Comparison of ENCODE assay signal across 14 cellular contexts in genomic region chr13:41919741-41920487, GRCh38. TPM values are rescaled to one million over a fixed set of nuclear protein-coding genes. Genes with fewer than 3 reads are reported as not detected.
DNase-seq lines count a peak whose midpoint lies in the region.
"Had no signal": no experiment of that assay in that cellular context is flagged by ENCODE, and none has a peak within 500 bp of the region (broad histone marks: within the 10 kb centered on the region; RNA-seq: fewer than 3 reads in every experiment).

No MANE protein-coding gene starts in this region.

- peaks cover 33% of the 10 kb centered on the region for H3K9me3 ChIP-seq in BLaER1
- peaks cover 15% of the 10 kb centered on the region for H3K9me3 ChIP-seq in mesenchymal stem cell (ENCODE audit: control insufficient read depth, low read length)

- peak; percentile 19 for DNase-seq in DMS153 (lab: John Stamatoyannopoulos, UW)
- DNase-seq in NCI-H345 (lab: John Stamatoyannopoulos, UW): peak; percentile 79
- no peak for DNase-seq in mesenchymal stem cell
- no peak for DNase-seq in kidney glomerular epithelial cell (lab: John Stamatoyannopoulos, UW)
- DNase-seq in NCI-H2227 (lab: John Stamatoyannopoulos, UW; ENCODE audit: unreplicated experiment): no peak
- no peak for DNase-seq in NOMO-1 treated with dmso at 0.1 percent for 144 hours (lab: John Stamatoyannopoulos, UW; ENCODE audit: unreplicated experiment)
- DNase-seq: activated B cell treated with CpG ODN at 0.5 μM for 24 hours; activated naive CD4-positive, alpha-beta T cell treated with anti-CD3 and anti-CD28 coated beads, Interleukin-2, amount 50 U/mL, for 16 hours; DND-41; esophagus squamous epithelium; midbrain; SHP77 treated with DMSO at 0.1 percent for 48 hours; stimulated activated CD4-positive, alpha-beta T cell treated with anti-CD3 and anti-CD28 coated beads, Interleukin-2, amount 100 ng/mL, for 48 hours had no signal

- H3K27ac ChIP-seq in BLaER1: peak overlapping the region; percentile 54
- no peak overlapping the region for H3K27ac ChIP-seq in mesenchymal stem cell (ENCODE audit: low read length, poor library complexity, severe bottlenecking)
- H3K27ac ChIP-seq: esophagus squamous epithelium had no signal

- no peaks in the 10 kb centered on the region for H4K20me1 ChIP-seq in BLaER1

- H3K4me3 ChIP-seq in BLaER1 (no peak overlapping the region), mesenchymal stem cell (ENCODE audit: insufficient read depth in 1 of 2, low read depth in 1 of 2, low read length in 2 of 2) (no peak overlapping the region)
- H3K4me3 ChIP-seq: esophagus squamous epithelium had no signal

- H3K4me1 ChIP-seq in BLaER1 (peaks cover 58% of the 10 kb centered on the region), mesenchymal stem cell (ENCODE audit: control insufficient read depth, insufficient read depth, low read depth, low read length) (peaks cover 8% of the 10 kb centered on the region)

- peak overlapping the region; percentile 69 for H4K8ac ChIP-seq in mesenchymal stem cell (ENCODE audit: low read length)

- peak overlapping the region in 1 of 2 experiments; percentile 6 for H3K18ac ChIP-seq in mesenchymal stem cell (ENCODE audit: low read depth in 1 of 2, low read length in 2 of 2)

- no peak overlapping the region for H3K23ac ChIP-seq in mesenchymal stem cell (ENCODE audit: low read length in 2 of 2)

- H4K91ac ChIP-seq in mesenchymal stem cell (ENCODE audit: low read length): peak overlapping the region; percentile 34

- no peak overlapping the region for H2BK120ac ChIP-seq in mesenchymal stem cell (ENCODE audit: low read depth, low read length)

- peak overlapping the region; percentile 80 for H3K4me2 ChIP-seq in BLaER1
- no peak overlapping the region for H3K4me2 ChIP-seq in mesenchymal stem cell (ENCODE audit: low read length, poor library complexity, severe bottlenecking)

- WGBS in mesenchymal stem cell: 84% methylated on average over 5 of the region's 5 CpGs

- H2BK12ac ChIP-seq in mesenchymal stem cell (ENCODE audit: low read length in 2 of 2): no peak overlapping the region

- H3K36me3 ChIP-seq in BLaER1: peaks cover 11% of the 10 kb centered on the region; the same call in 1 of the 2 replicates
- H3K36me3 ChIP-seq in mesenchymal stem cell (ENCODE audit: control insufficient read depth in 1 of 2, insufficient read depth in 2 of 2, low read depth in 1 of 2, low read length in 2 of 2): no peaks in the 10 kb centered on the region
- H3K36me3 ChIP-seq: esophagus squamous epithelium had no signal

- no peak overlapping the region for H2AFZ ChIP-seq in mesenchymal stem cell (ENCODE audit: low read depth, low read length)

- peaks cover 22% of the 10 kb centered on the region for H3K79me1 ChIP-seq in mesenchymal stem cell (replicated peaks; ENCODE audit: low read length, poor library complexity, severe bottlenecking)

- H2BK15ac ChIP-seq in mesenchymal stem cell (ENCODE audit: low read depth, poor library complexity, severe bottlenecking): peak overlapping the region; percentile 16

- peak overlapping the region in 1 of 2 experiments; percentile 77 for H3K14ac ChIP-seq in mesenchymal stem cell (ENCODE audit: low read length in 2 of 2)

- H2BK5ac ChIP-seq in mesenchymal stem cell (ENCODE audit: low read depth, low read length, poor library complexity, severe bottlenecking): no peak overlapping the region

- no peak overlapping the region for H2AK5ac ChIP-seq in mesenchymal stem cell (ENCODE audit: low read length, severe bottlenecking)

- H3K4ac ChIP-seq in mesenchymal stem cell (ENCODE audit: low read depth in 1 of 2, low read length in 2 of 2): peak overlapping the region in 1 of 2 experiments; percentile 24

- peak overlapping the region; percentile 42 for H3K9ac ChIP-seq in BLaER1
- H3K9ac ChIP-seq in mesenchymal stem cell (ENCODE audit: low read length): no peak overlapping the region

- no peaks in the 10 kb centered on the region for H3K27me3 ChIP-seq in BLaER1
- H3K27me3 ChIP-seq in mesenchymal stem cell (ENCODE audit: control insufficient read depth in 1 of 2, insufficient read depth in 1 of 2, low read length in 2 of 2): no peaks in the 10 kb centered on the region
- H3K27me3 ChIP-seq: esophagus squamous epithelium had no signal

RNA-seq across cellular contexts. Expression of gene VWA8, which starts 41.0 kb away (rescaled TPM):
- 5.5 TPM for polyA plus RNA-seq in mesenchymal stem cell (2013, experiment 1 of 2)
- 6.1 TPM for polyA plus RNA-seq in mesenchymal stem cell (2013, experiment 2 of 2)

Comparison
In these comparisons a context has a peak if more than half of its experiments do, and no peak if none do; other contexts are left out.
1. DNase-seq: peak in DMS153 (single experiment) and NCI-H345 (single experiment); none in mesenchymal stem cell (single experiment), kidney glomerular epithelial cell (single experiment), NCI-H2227 (single experiment) and NOMO-1 treated with dmso at 0.1 percent for 144 hours (single experiment).